Comparison of ENCODE assay signal across 20 cellular contexts in the genomic region with DNA sequence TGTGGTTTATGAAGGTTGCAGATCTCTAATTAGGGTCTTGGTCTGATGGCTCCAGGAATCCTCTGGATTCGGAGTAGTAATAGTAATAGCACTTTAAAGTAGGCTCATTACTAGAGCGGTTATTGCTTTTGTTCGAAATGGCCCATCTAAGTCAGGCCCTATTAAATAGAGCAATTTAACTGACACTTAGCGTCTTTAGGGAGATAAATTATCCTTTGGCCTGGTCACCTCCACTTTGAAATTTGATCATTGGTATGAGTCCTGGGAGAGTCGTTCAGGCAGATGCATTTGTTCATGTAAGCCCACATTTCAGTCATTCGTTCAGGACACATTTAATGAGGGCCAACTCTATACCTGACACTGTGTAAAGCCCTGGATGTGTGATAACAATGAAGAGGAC. TPM values are rescaled to one million over a fixed set of nuclear protein-coding genes. Genes with fewer than 3 reads are reported as not detected.
DNase-seq lines count a peak whose midpoint lies in the region; ATAC-seq and TF ChIP-seq lines count a peak whose summit lies in the region.
"Had no signal": no experiment of that assay in that cellular context is flagged by ENCODE, and none has a peak within 500 bp of the region (broad histone marks: within the 10 kb centered on the region; RNA-seq: fewer than 3 reads in every experiment).

No MANE protein-coding gene starts in this region.

- no peaks in the 10 kb centered on the region for H3K27me3 ChIP-seq in suprapubic skin
- no peaks in the 10 kb centered on the region for H3K27me3 ChIP-seq in MG63
- H3K27me3 ChIP-seq: SJCRH30 had no signal

- peak overlapping the region; percentile 97 for H3K27ac Mint-ChIP-seq in nephron progenitor cell

- peaks cover 66% of the 10 kb centered on the region for H3K36me3 Mint-ChIP-seq in nephron progenitor cell (ENCODE audit: low read depth)

- DNase-seq in NCI-H748 (lab: John Stamatoyannopoulos, UW; ENCODE audit: unreplicated experiment), result peak; percentile 23
- DNase-seq in NCI-H748 treated with DMSO at 0.1 percent for 48 hours (lab: John Stamatoyannopoulos, UW), result no peak
- peak; percentile 58 for DNase-seq in NCI-H2227 treated with DMSO at 0.1 percent for 48 hours (lab: John Stamatoyannopoulos, UW)
- DNase-seq in nephron progenitor cell, result peak; percentile 25
- DNase-seq in suprapubic skin (ENCODE audit: low spot score in 2 of 2), result no peak
- no peak for DNase-seq in MG63
- DNase-seq: Calu3, H7, NCI-H1092 treated with DMSO at 0.1 percent for 48 hours, NCI-H1436, NCI-H1930, NCI-H2107, NCI-H226, NCI-H510A, NCI-H774, PC-9, SJCRH30 had no signal

- no peak for ATAC-seq in HG03520 (IDR thresholded peaks at IDR 0.05; ENCODE audit: unreplicated experiment)
- ATAC-seq: Right ventricle myocardium inferior, SK-N-SH treated with all-trans-retinoic acid at 6 μM for 48 hours had no signal

- H3K9me3 ChIP-seq in suprapubic skin (no peaks in the 10 kb centered on the region), MG63 (peaks cover 12% of the 10 kb centered on the region; the same call in 1 of the 2 replicates)
- H3K9me3 ChIP-seq: SJCRH30 had no signal

- no peaks in the 10 kb centered on the region for H3K27me3 Mint-ChIP-seq in nephron progenitor cell (ENCODE audit: low read depth, poor library complexity)

- TF ChIP-seq CTCF in nephron progenitor cell (IDR thresholded peaks at IDR 0.05) (no peak), suprapubic skin (IDR thresholded peaks at IDR 0.05) (no peak)

- peaks cover 60% of the 10 kb centered on the region for H3K4me1 Mint-ChIP-seq in nephron progenitor cell

- peaks cover 43% of the 10 kb centered on the region for H3K9me3 Mint-ChIP-seq in nephron progenitor cell

- TF ChIP-seq POLR2A in suprapubic skin (IDR thresholded peaks at IDR 0.05), result no peak

- TF ChIP-seq EP300 in suprapubic skin (IDR thresholded peaks at IDR 0.05), result no peak

- no peak overlapping the region for H3K4me3 Mint-ChIP-seq in nephron progenitor cell

- no peaks in the 10 kb centered on the region for H3K36me3 ChIP-seq in suprapubic skin
- peaks cover 2% of the 10 kb centered on the region; the same call in 1 of the 2 replicates for H3K36me3 ChIP-seq in MG63
- H3K36me3 ChIP-seq: SJCRH30 had no signal

- H3K4me1 ChIP-seq in suprapubic skin, result peaks cover 28% of the 10 kb centered on the region

- H3K27ac ChIP-seq in suprapubic skin, result no peak overlapping the region
- H3K27ac ChIP-seq: PC-9, SJCRH30 had no signal

- no peak overlapping the region for H3K4me3 ChIP-seq in suprapubic skin
- no peak overlapping the region for H3K4me3 ChIP-seq in MG63
- H3K4me3 ChIP-seq: PC-9, SJCRH30 had no signal

- WGBS in suprapubic skin, result 87% methylated on average over 6 of the region's 6 CpGs

RNA-seq across cellular contexts. Expression of a gene that starts 54.8 kb away (rescaled TPM):
- 10 to 100 TPM; 39.7 to 50.9 (median 46.0) TPM for total RNA-seq in suprapubic skin
- total RNA-seq in MG63 (2014; rRNA removed; shearing (Covaris generic); ENCODE audit: low replicate concordance), result 1.6 and 1.8 TPM in 2 replicates

Comparison
In these comparisons a context has a peak if more than half of its experiments do, and no peak if none do; other contexts are left out.
1. DNase-seq: peak in NCI-H748 (single experiment), NCI-H2227 treated with DMSO at 0.1 percent for 48 hours (single experiment) and nephron progenitor cell (single experiment); none in NCI-H748 treated with DMSO at 0.1 percent for 48 hours (single experiment), suprapubic skin (0 of 2) and MG63 (single experiment).
2. RNA of a gene that starts 54.8 kb away (total RNA-seq): 39.7 to 50.9 TPM in suprapubic skin; 1.6 to 1.8 TPM in MG63; every median in the first group is over 10 times any median in the second.